ENCODE assay signal across 10 cellular contexts in the genomic region with DNA sequence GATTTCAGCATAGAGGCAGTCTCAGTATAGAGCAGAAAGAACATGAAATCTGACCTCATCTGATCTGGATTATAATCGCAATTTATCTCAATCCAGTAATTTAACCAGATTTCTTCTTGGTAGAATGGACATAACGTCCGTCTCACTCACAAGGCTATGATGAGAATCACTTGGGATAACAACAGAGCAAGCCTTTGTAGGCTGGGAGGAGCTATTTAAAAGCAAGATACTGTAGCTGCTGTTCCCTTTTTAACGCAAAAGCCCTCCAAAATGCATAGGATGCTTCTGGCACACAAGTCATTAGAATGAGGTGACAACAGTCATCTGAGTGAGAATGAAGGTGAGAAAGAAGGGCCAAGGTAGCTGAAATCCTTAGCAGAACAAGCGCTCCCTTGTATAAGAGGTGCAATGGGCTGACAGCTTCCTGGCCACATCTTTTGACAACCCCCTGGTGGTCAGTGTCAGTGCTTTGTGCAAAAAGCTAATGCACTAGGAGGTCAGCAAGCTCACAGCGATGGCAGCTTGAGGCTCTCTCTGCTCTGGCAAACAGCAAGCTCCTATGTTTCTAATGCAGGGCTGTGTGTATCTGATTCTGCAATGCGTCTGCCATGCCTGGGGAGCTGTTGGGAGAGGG. TPM values are rescaled to one million over a fixed set of nuclear protein-coding genes. Genes with fewer than 3 reads are reported as not detected.
DNase-seq lines count a peak whose midpoint lies in the region; ATAC-seq, FAIRE-seq and TF ChIP-seq lines count a peak whose summit lies in the region.
"Had no signal": no experiment of that assay in that cellular context is flagged by ENCODE, and none has a peak within 500 bp of the region (broad histone marks: within the 10 kb centered on the region; RNA-seq: fewer than 3 reads in every experiment).

No MANE protein-coding gene starts in this region.

- H3K4me1 ChIP-seq in neural progenitor cell (peaks cover 8% of the 10 kb centered on the region), pancreas (no peaks in the 10 kb centered on the region)

- H3K4me1 Mint-ChIP-seq in neural progenitor cell: peaks cover 14% of the 10 kb centered on the region

- H4K20me1 ChIP-seq in neural progenitor cell (ENCODE audit: low read depth): no peaks in the 10 kb centered on the region

- WGBS in pancreas, 2 donors: 82 to 87% methylated on average over 7 of the region's 7 CpGs

- H3K27ac ChIP-seq in caudate nucleus (ENCODE audit: low read depth, low read length): peak overlapping the region; percentile 29
- no peak overlapping the region for H3K27ac ChIP-seq in neural progenitor cell
- no peak overlapping the region for H3K27ac ChIP-seq in pancreas

- no peak overlapping the region for H2AFZ ChIP-seq in neural progenitor cell (replicated peaks)

- H3K4me3 Mint-ChIP-seq in neural progenitor cell: no peak overlapping the region

- H3K9me3 ChIP-seq in neural progenitor cell (ENCODE audit: low read depth): no peaks in the 10 kb centered on the region
- no peaks in the 10 kb centered on the region for H3K9me3 ChIP-seq in pancreas

- peaks cover 1% of the 10 kb centered on the region for H3K27me3 ChIP-seq in GM06990 (replicated peaks; ENCODE audit: control insufficient read depth, insufficient read depth, low read length)
- no peaks in the 10 kb centered on the region for H3K27me3 ChIP-seq in neural progenitor cell
- no peaks in the 10 kb centered on the region for H3K27me3 ChIP-seq in pancreas

- H3F3A ChIP-seq in neural progenitor cell (ENCODE audit: low read depth): no peaks in the 10 kb centered on the region

- ATAC-seq in pancreas (no peak), HG03520 (IDR thresholded peaks at IDR 0.05; ENCODE audit: unreplicated experiment) (no peak)

- H3K4me3 ChIP-seq in GM06990 (replicated peaks; ENCODE audit: low read depth, low read length): no peak overlapping the region
- no peak overlapping the region for H3K4me3 ChIP-seq in neural progenitor cell
- no peak overlapping the region for H3K4me3 ChIP-seq in pancreas

- no peak overlapping the region for H3K9ac ChIP-seq in neural progenitor cell

- no peak for FAIRE-seq in pancreas (lab: Jason Lieb, UNC)

- H3K36me3 ChIP-seq in GM06990 (ENCODE audit: control insufficient read depth, insufficient read depth, low read length) (no peaks in the 10 kb centered on the region), neural progenitor cell (no peaks in the 10 kb centered on the region), pancreas (no peaks in the 10 kb centered on the region)

- peak overlapping the region; percentile 42 for H3K27ac Mint-ChIP-seq in neural progenitor cell

- TF ChIP-seq CTCF in GM06990 (IDR thresholded peaks at IDR 0.05; ENCODE audit: insufficient read depth, low read length, poor library complexity, severe bottlenecking): peak; percentile 38
- TF ChIP-seq CTCF in neural progenitor cell (IDR thresholded peaks at IDR 0.05): peak; percentile 67
- no peak for TF ChIP-seq CTCF in pancreas (IDR thresholded peaks at IDR 0.05)

- intact Hi-C loops in pancreas (cut with DNase I): no loop called here

- no peak overlapping the region for H3K4me2 ChIP-seq in neural progenitor cell

- H3K79me2 ChIP-seq in neural progenitor cell (ENCODE audit: low read depth): no peaks in the 10 kb centered on the region

- no peaks in the 10 kb centered on the region for H3K9me3 Mint-ChIP-seq in neural progenitor cell

- no peaks in the 10 kb centered on the region for H3K36me3 Mint-ChIP-seq in neural progenitor cell

- DNase-seq in GM06990 (ENCODE audit: extremely low read depth, insufficient read length): no peak
- DNase-seq in NAMALWA (ENCODE audit: low spot score): peak; percentile 27
- DNase-seq in caudate nucleus (lab: John Stamatoyannopoulos, UW): peak in 1 of 61 donors; percentile 76
- DNase-seq in neural progenitor cell (ENCODE audit: low spot score): peak; percentile 76
- DNase-seq in NOMO-1 treated with DMSO at 0.1 percent for 48 hours (lab: John Stamatoyannopoulos, UW; ENCODE audit: unreplicated experiment): no peak
- no peak for DNase-seq in activated CD8-positive, alpha-beta memory T cell treated with anti-CD3 and anti-CD28 coated beads for 24 hours
- DNase-seq in pancreas: no peak
- DNase-seq: NCI-H1694 treated with DMSO at 0.1 percent for 48 hours had no signal

- peaks cover 2% of the 10 kb centered on the region for H3K27me3 Mint-ChIP-seq in neural progenitor cell (ENCODE audit: insufficient read depth, low read depth)

RNA-seq across cellular contexts. Expression of gene METTL24, which starts 16.4 kb away (rescaled TPM):
- 3.2 and 4.5 TPM in 2 replicates for total RNA-seq in neural progenitor cell (ENCODE audit: low replicate concordance)
- 1 to 10 TPM; 1.0 to 4.4 (median 1.6) TPM for total RNA-seq in pancreas
- polyA plus RNA-seq in pancreas: under 1 TPM; 0.34 to 0.80 TPM
- total RNA-seq: myocyte had no signal

Comparison
In these comparisons a context has a peak if more than half of its experiments do, and no peak if none do; other contexts are left out.
1. DNase-seq: peak in NAMALWA (single experiment) and neural progenitor cell (single experiment); none in GM06990 (single experiment), NOMO-1 treated with DMSO at 0.1 percent for 48 hours (single experiment), activated CD8-positive, alpha-beta memory T cell treated with anti-CD3 and anti-CD28 coated beads for 24 hours (single experiment) and pancreas (0 of 6).
2. CTCF ChIP-seq: peak in GM06990 (single experiment) and neural progenitor cell (single experiment); none in pancreas (0 of 4).